15 cellular contexts compared by ENCODE assay signal in genomic region chr2:120204022-120204405, GRCh38. TPM values are rescaled to one million over a fixed set of nuclear protein-coding genes. Genes with fewer than 3 reads are reported as not detected.
DNase-seq lines count a peak whose midpoint lies in the region; ATAC-seq and TF ChIP-seq lines count a peak whose summit lies in the region.
"Had no signal": no experiment of that assay in that cellular context is flagged by ENCODE, and none has a peak within 500 bp of the region (broad histone marks: within the 10 kb centered on the region; RNA-seq: fewer than 3 reads in every experiment).

No MANE protein-coding gene starts in this region.

- H3K36me3 Mint-ChIP-seq in stimulated activated memory B cell treated with anti-CD40 and anti-IgM and Interleukin-4, amounts not matched to agents 10 μg/mL and 1 μg/mL and 100 μg/mL, for 72 hours = peaks cover 2% of the 10 kb centered on the region

- ATAC-seq in heart right ventricle = peak; percentile 16 to 51 (median 27)
- peak; percentile 25 for ATAC-seq in stimulated activated memory B cell treated with anti-CD40 and anti-IgM and Interleukin-4, amounts not matched to agents 10 μg/mL and 1 μg/mL and 100 μg/mL, for 72 hours
- no peak for ATAC-seq in HG03139 (IDR thresholded peaks at IDR 0.05; ENCODE audit: unreplicated experiment)

- intact Hi-C loops in heart right ventricle (cut with DNase I) = loop anchor here in 1 of 10 donors (10.0 kb wide), 1 partner anchor 111 kb away; no protein-coding TSS in a partner anchor

- TF ChIP-seq CTCF in heart right ventricle (IDR thresholded peaks at IDR 0.05) = no peak

- peak overlapping the region in 4 of 10 donors; percentile 7 to 76 (median 38) for H3K27ac ChIP-seq in heart right ventricle
- H3K27ac ChIP-seq: transverse colon had no signal

- DNase-seq in NCI-H82 (lab: John Stamatoyannopoulos, UW) (peak; percentile 32), NCI-H82 treated with DMSO at 0.1 percent for 48 hours (lab: John Stamatoyannopoulos, UW; ENCODE audit: unreplicated experiment) (no peak), NAMALWA (ENCODE audit: low spot score) (peak; percentile 20), heart right ventricle (no peak), glomerular visceral epithelial cell (ENCODE audit: extremely low spot score) (no peak), SIG-M5 (lab: John Stamatoyannopoulos, UW) (no peak)
- DNase-seq: activated T-cell treated with anti-CD3 and anti-CD28 coated beads, Interleukin-2, amount 50 U/mL, for 72 hours; DND-41; left colon; naive thymus-derived CD4-positive, alpha-beta T cell; NCI-H1694; transverse colon had no signal

- H3K27me3 Mint-ChIP-seq in stimulated activated memory B cell treated with anti-CD40 and anti-IgM and Interleukin-4, amounts not matched to agents 10 μg/mL and 1 μg/mL and 100 μg/mL, for 72 hours = no peaks in the 10 kb centered on the region

- no peaks in the 10 kb centered on the region for H3K27me3 ChIP-seq in heart right ventricle
- H3K27me3 ChIP-seq: transverse colon had no signal

- H3K9me3 Mint-ChIP-seq in stimulated activated memory B cell treated with anti-CD40 and anti-IgM and Interleukin-4, amounts not matched to agents 10 μg/mL and 1 μg/mL and 100 μg/mL, for 72 hours = peaks cover under 1% of the 10 kb centered on the region

- WGBS in heart right ventricle, 2 donors = 85 to 86% methylated on average over 5 of the region's 5 CpGs

- H3K4me3 Mint-ChIP-seq in stimulated activated memory B cell treated with anti-CD40 and anti-IgM and Interleukin-4, amounts not matched to agents 10 μg/mL and 1 μg/mL and 100 μg/mL, for 72 hours = no peak overlapping the region
- H3K4me3 Mint-ChIP-seq: activated T-cell treated with anti-CD3 and anti-CD28 coated beads, Interleukin-2, amount 50 U/mL, for 72 hours; naive thymus-derived CD4-positive, alpha-beta T cell had no signal

- H3K9me3 ChIP-seq in heart right ventricle = peaks cover 0 to 3% (median 0%) of the 10 kb centered on the region in 11 donors
- H3K9me3 ChIP-seq: transverse colon had no signal

- H3K27ac Mint-ChIP-seq in stimulated activated memory B cell treated with anti-CD40 and anti-IgM and Interleukin-4, amounts not matched to agents 10 μg/mL and 1 μg/mL and 100 μg/mL, for 72 hours = no peak overlapping the region
- H3K27ac Mint-ChIP-seq: activated T-cell treated with anti-CD3 and anti-CD28 coated beads, Interleukin-2, amount 50 U/mL, for 72 hours; naive thymus-derived CD4-positive, alpha-beta T cell had no signal

- H3K4me3 ChIP-seq in heart right ventricle = no peak overlapping the region
- H3K4me3 ChIP-seq: smooth muscle cell, transverse colon had no signal

- H3K36me3 ChIP-seq in heart right ventricle = no peaks in the 10 kb centered on the region
- H3K36me3 ChIP-seq: transverse colon had no signal

- no peaks in the 10 kb centered on the region for H3K4me1 Mint-ChIP-seq in stimulated activated memory B cell treated with anti-CD40 and anti-IgM and Interleukin-4, amounts not matched to agents 10 μg/mL and 1 μg/mL and 100 μg/mL, for 72 hours

- H3K4me1 ChIP-seq in heart right ventricle = peaks cover 0 to 19% (median 15%) of the 10 kb centered on the region in 9 donors

RNA-seq across cellular contexts. Expression of gene TMEM185B, which starts 19.2 kb away (rescaled TPM):
- total RNA-seq in heart right ventricle = 10 to 100 TPM; 17.9 to 27.7 (median 23.4) TPM
- polyA plus RNA-seq in heart right ventricle = 10 to 100 TPM in 1 of 2 donors, 1 to 10 TPM in 1; 5.8 to 10.8 TPM

RNA-seq across cellular contexts. Expression of gene RALB, which starts 48.6 kb away (rescaled TPM):
- total RNA-seq in heart right ventricle = 10 to 100 TPM; 37.0 to 53.8 (median 45.0) TPM
- polyA plus RNA-seq in heart right ventricle = 10 to 100 TPM; 21.9 to 68.1 TPM

Comparison
In these comparisons a context has a peak if more than half of its experiments do, and no peak if none do; other contexts are left out.
1. DNase-seq: peak in NCI-H82 (single experiment) and NAMALWA (single experiment); none in NCI-H82 treated with DMSO at 0.1 percent for 48 hours (single experiment), heart right ventricle (0 of 2), glomerular visceral epithelial cell (single experiment) and SIG-M5 (single experiment).